In genomic region chr10:68717435-68717834, GRCh38 we compare ENCODE assay signal across 27 cellular contexts.
"Had no signal": no experiment of that assay in that cellular context is flagged by ENCODE, and none has a peak within 500 bp of the region (broad histone marks: within the 10 kb centered on the region; RNA-seq: fewer than 3 reads in every experiment).

No MANE protein-coding gene starts in this region.

- H3K36me3 ChIP-seq: heart right ventricle, left ventricle myocardium inferior, neutrophil, prostate gland, tibial nerve, uterus had no signal

- H3K4me2 ChIP-seq: hepatocyte had no signal

- H3K27ac Mint-ChIP-seq: natural killer cell treated with Interleukin-12 subunit alpha and Interleukin-12 subunit beta and Interleukin-15 and Interleukin-18, amount 100 ng/mL, for 72 hours; stimulated activated memory B cell treated with anti-CD40 and anti-IgM and Interleukin-4, amounts not matched to agents 10 μg/mL and 1 μg/mL and 100 μg/mL, for 72 hours; stimulated activated naive CD8-positive, alpha-beta T cell treated with anti-CD3 and anti-CD28 coated beads, Interleukin-15, amount 100 ng/mL, for 72 hours; type B pancreatic cell had no signal

- ATAC-seq: heart right ventricle; mucosa of descending colon; naive thymus-derived CD4-positive, alpha-beta T cell; natural killer cell treated with Interleukin-12 subunit alpha and Interleukin-12 subunit beta and Interleukin-15 and Interleukin-18, amount 100 ng/mL, for 72 hours; right cardiac atrium; sciatic nerve; stimulated activated memory B cell treated with anti-CD40 and anti-IgM and Interleukin-4, amounts not matched to agents 10 μg/mL and 1 μg/mL and 100 μg/mL, for 72 hours; stimulated activated naive CD8-positive, alpha-beta T cell treated with anti-CD3 and anti-CD28 coated beads, Interleukin-15, amount 100 ng/mL, for 72 hours had no signal

- DNase-seq: heart right ventricle; islet precursor cell; left ventricle myocardium inferior; midbrain; mucosa of descending colon; naive thymus-derived CD4-positive, alpha-beta T cell; occipital lobe; retina; right cardiac atrium; stimulated activated CD4-positive, alpha-beta T cell treated with anti-CD3 and anti-CD28 coated beads, Interleukin-12 subunit alpha, Interleukin-12 subunit beta, amount 100 ng/mL, for 4 hours; stimulated activated CD4-positive, alpha-beta T cell treated with anti-CD3 and anti-CD28 coated beads, Interleukin-15, amount 100 ng/mL, for 24 hours; stimulated activated CD4-positive, alpha-beta T cell treated with anti-CD3 and anti-CD28 coated beads, Interleukin-4, amount 100 ng/mL, for 4 hours; stimulated activated CD8-positive, alpha-beta memory T cell treated with anti-CD3 and anti-CD28 coated beads, Interleukin-4, amount 100 ng/mL, for 48 hours; stimulated activated naive CD4-positive, alpha-beta T cell treated with Interleukin-2 at 50 U/mL for 16 hours; stimulated activated naive CD8-positive, alpha-beta T cell treated with anti-CD3 and anti-CD28 coated beads, Interleukin-15, amount 100 ng/mL, for 72 hours; substantia nigra; uterus had no signal

- H3K9me3 ChIP-seq: heart right ventricle, left ventricle myocardium inferior, mucosa of descending colon, neutrophil, prostate gland, tibial nerve, uterus had no signal

- H3K4me1 ChIP-seq: prostate gland, uterus had no signal

- H3K4me3 ChIP-seq: heart right ventricle, hepatocyte, left ventricle myocardium inferior, lung, mucosa of descending colon, prostate gland, skin epidermis, tibial nerve, uterus had no signal

- H3K27ac ChIP-seq: heart right ventricle, hepatocyte, left ventricle myocardium inferior, neutrophil, prostate gland, skin epidermis, tibial nerve, uterus had no signal

- H3K4me3 Mint-ChIP-seq: natural killer cell treated with Interleukin-12 subunit alpha and Interleukin-12 subunit beta and Interleukin-15 and Interleukin-18, amount 100 ng/mL, for 72 hours; stimulated activated memory B cell treated with anti-CD40 and anti-IgM and Interleukin-4, amounts not matched to agents 10 μg/mL and 1 μg/mL and 100 μg/mL, for 72 hours; stimulated activated naive CD8-positive, alpha-beta T cell treated with anti-CD3 and anti-CD28 coated beads, Interleukin-15, amount 100 ng/mL, for 72 hours; type B pancreatic cell had no signal

- H3K27me3 Mint-ChIP-seq: natural killer cell treated with Interleukin-12 subunit alpha and Interleukin-12 subunit beta and Interleukin-15 and Interleukin-18, amount 100 ng/mL, for 72 hours; stimulated activated memory B cell treated with anti-CD40 and anti-IgM and Interleukin-4, amounts not matched to agents 10 μg/mL and 1 μg/mL and 100 μg/mL, for 72 hours; stimulated activated naive CD8-positive, alpha-beta T cell treated with anti-CD3 and anti-CD28 coated beads, Interleukin-15, amount 100 ng/mL, for 72 hours had no signal

- H3K27me3 ChIP-seq: heart right ventricle, hepatocyte, neutrophil, tibial nerve, uterus had no signal

- H2AFZ ChIP-seq: hepatocyte had no signal

- H3K9me3 Mint-ChIP-seq: natural killer cell treated with Interleukin-12 subunit alpha and Interleukin-12 subunit beta and Interleukin-15 and Interleukin-18, amount 100 ng/mL, for 72 hours; stimulated activated memory B cell treated with anti-CD40 and anti-IgM and Interleukin-4, amounts not matched to agents 10 μg/mL and 1 μg/mL and 100 μg/mL, for 72 hours; stimulated activated naive CD8-positive, alpha-beta T cell treated with anti-CD3 and anti-CD28 coated beads, Interleukin-15, amount 100 ng/mL, for 72 hours; type B pancreatic cell had no signal
